In genomic region chr1:2969870-2970291, GRCh38 we compare ENCODE assay signal across 16 cellular contexts. TPM values are rescaled to one million over a fixed set of nuclear protein-coding genes. Genes with fewer than 3 reads are reported as not detected.
"Had no signal": no experiment of that assay in that cellular context is flagged by ENCODE, and none has a peak within 500 bp of the region (broad histone marks: within the 10 kb centered on the region; RNA-seq: fewer than 3 reads in every experiment).

No MANE protein-coding gene starts in this region.

- H3K9me3 ChIP-seq: adrenal gland had no signal

- H3K27ac Mint-ChIP-seq: activated CD4-positive, alpha-beta memory T cell treated with anti-CD3 and anti-CD28 coated beads for 36 hours; activated naive CD4-positive, alpha-beta T cell treated with anti-CD3 and anti-CD28 coated beads for 36 hours; nephron; stimulated activated effector memory CD8-positive, alpha-beta T cell treated with anti-CD3 and anti-CD28 coated beads, Interleukin-12 subunit alpha, Interleukin-12 subunit beta, amount 100 ng/mL, for 72 hours; T-helper 2 cell treated with Interferon-gamma antibody and Interleukin-4, amounts not matched to agents 5 μg/mL and 100 μg/mL, for 36 hours; type B pancreatic cell had no signal

- H3K36me3 ChIP-seq: adrenal gland had no signal

- H3K27ac ChIP-seq: adrenal gland had no signal

- ATAC-seq: esophagus mucosa; stimulated activated effector memory CD8-positive, alpha-beta T cell treated with anti-CD3 and anti-CD28 coated beads, Interleukin-12 subunit alpha, Interleukin-12 subunit beta, amount 100 ng/mL, for 72 hours had no signal

- H3K9me3 Mint-ChIP-seq: activated CD4-positive, alpha-beta memory T cell treated with anti-CD3 and anti-CD28 coated beads for 36 hours; activated naive CD4-positive, alpha-beta T cell treated with anti-CD3 and anti-CD28 coated beads for 36 hours; central memory CD8-positive, alpha-beta T cell; stimulated activated effector memory CD8-positive, alpha-beta T cell treated with anti-CD3 and anti-CD28 coated beads, Interleukin-12 subunit alpha, Interleukin-12 subunit beta, amount 100 ng/mL, for 72 hours; T-helper 2 cell treated with Interferon-gamma antibody and Interleukin-4, amounts not matched to agents 5 μg/mL and 100 μg/mL, for 36 hours; type B pancreatic cell had no signal

- H3K4me3 Mint-ChIP-seq: activated CD4-positive, alpha-beta memory T cell treated with anti-CD3 and anti-CD28 coated beads for 36 hours; activated naive CD4-positive, alpha-beta T cell treated with anti-CD3 and anti-CD28 coated beads for 36 hours; central memory CD8-positive, alpha-beta T cell; nephron; stimulated activated effector memory CD8-positive, alpha-beta T cell treated with anti-CD3 and anti-CD28 coated beads, Interleukin-12 subunit alpha, Interleukin-12 subunit beta, amount 100 ng/mL, for 72 hours; T-helper 2 cell treated with Interferon-gamma antibody and Interleukin-4, amounts not matched to agents 5 μg/mL and 100 μg/mL, for 36 hours; type B pancreatic cell had no signal

- H3K36me3 Mint-ChIP-seq: activated CD4-positive, alpha-beta memory T cell treated with anti-CD3 and anti-CD28 coated beads for 36 hours; stimulated activated effector memory CD8-positive, alpha-beta T cell treated with anti-CD3 and anti-CD28 coated beads, Interleukin-12 subunit alpha, Interleukin-12 subunit beta, amount 100 ng/mL, for 72 hours; type B pancreatic cell had no signal

- DNase-seq: activated CD4-positive, alpha-beta memory T cell treated with anti-CD3 and anti-CD28 coated beads for 36 hours; activated CD4-positive, alpha-beta T cell treated with anti-CD3 and anti-CD28 coated beads for 1 hour; activated T-cell treated with anti-CD3 and anti-CD28 coated beads, Interleukin-2, amount 50 U/mL, for 48 hours; dermis blood vessel endothelial cell; small intestine; SW 1271 had no signal

- H3K27me3 Mint-ChIP-seq: central memory CD8-positive, alpha-beta T cell; type B pancreatic cell had no signal

- H3K4me1 Mint-ChIP-seq: central memory CD8-positive, alpha-beta T cell had no signal

- H3K27me3 ChIP-seq: adrenal gland had no signal

- H3K4me3 ChIP-seq: adrenal gland had no signal

- H3K4me1 ChIP-seq: adrenal gland had no signal

RNA-seq across cellular contexts. Expression of gene ACTRT2, which starts 51.4 kb away (rescaled TPM):
- total RNA-seq: activated CD4-positive, alpha-beta memory T cell treated with anti-CD3 and anti-CD28 coated beads for 36 hours; activated naive CD4-positive, alpha-beta T cell treated with anti-CD3 and anti-CD28 coated beads for 36 hours; adrenal gland; dermis blood vessel endothelial cell; esophagus mucosa; mucosa of gallbladder; omental fat pad had no signal
- polyA plus RNA-seq: adrenal gland, small intestine had no signal
